Comparison of ENCODE assay signal across 14 cellular contexts in the genomic region with DNA sequence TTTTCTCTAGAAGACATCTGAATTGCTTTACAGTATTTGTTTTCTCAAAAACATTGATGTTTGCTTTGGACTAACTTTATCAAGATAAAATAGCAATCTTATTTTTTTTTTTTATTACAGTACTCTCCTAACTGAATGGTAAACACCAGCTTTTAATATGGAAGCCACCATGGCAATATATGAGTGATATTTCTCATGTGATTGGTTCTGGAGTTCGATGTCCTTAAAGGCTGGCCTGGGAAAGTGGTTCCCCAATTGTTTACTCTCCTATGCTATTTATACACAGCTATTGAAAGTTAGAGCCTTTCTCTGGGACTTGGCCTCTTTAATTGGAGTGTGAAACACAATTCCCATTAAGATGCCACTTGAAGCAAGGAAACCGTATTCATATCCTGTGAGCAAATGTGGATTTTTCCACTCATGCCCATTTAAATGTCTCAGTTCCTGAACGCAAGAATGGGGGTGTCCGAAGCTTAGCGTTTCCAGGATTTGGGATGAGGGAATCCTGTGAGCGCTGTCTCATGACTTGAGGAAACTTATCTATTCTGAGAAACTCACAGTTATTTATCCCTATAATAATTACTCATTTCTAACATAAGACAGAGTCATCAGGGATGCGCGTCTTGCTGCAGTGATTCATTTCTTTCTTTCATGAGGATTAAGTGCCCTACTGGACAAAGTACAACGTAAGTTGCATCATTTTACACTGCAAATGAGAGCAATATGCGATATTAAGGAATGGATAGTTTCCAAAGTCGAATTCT.
DNase-seq lines count a peak whose midpoint lies in the region; ATAC-seq, FAIRE-seq and TF ChIP-seq lines count a peak whose summit lies in the region.
"Had no signal": no experiment of that assay in that cellular context is flagged by ENCODE, and none has a peak within 500 bp of the region (broad histone marks: within the 10 kb centered on the region; RNA-seq: fewer than 3 reads in every experiment).

No MANE protein-coding gene starts in this region.

- no peak for ATAC-seq in Right ventricle myocardium inferior
- ATAC-seq: stimulated activated naive B cell treated with anti-CD40 and anti-IgM and Interleukin-4, amounts not matched to agents 10 μg/mL and 1 μg/mL and 100 μg/mL, for 72 hours had no signal

- POLR2A ChIA-PET in BJ (lab: Charles Lee) = interaction anchor here (0.6 kb wide), 1 partner anchor 9 kb away, joined by 3 read pairs; no protein-coding TSS in a partner anchor

- CTCF ChIA-PET in BJ (lab: Yijun Ruan, JAX) = interaction anchor here (1.0 to 1.5 kb wide), 2 partner anchors 23 to 115 kb away, joined by 3 to 4 read pairs; no protein-coding TSS in a partner anchor

- TF ChIP-seq CTCF in BJ (IDR thresholded peaks at IDR 0.05; ENCODE audit: insufficient read depth, low read depth, low read length) = no peak
- TF ChIP-seq CTCF in LNCaP clone FGC (IDR thresholded peaks at IDR 0.05; ENCODE audit: control insufficient read depth, extremely low read depth, insufficient read depth) = no peak
- no peak for TF ChIP-seq CTCF in bronchial epithelial cell (IDR thresholded peaks at IDR 0.05; ENCODE audit: insufficient read depth, low read length, severe bottlenecking)

- H3K4me3 ChIP-seq in BJ (ENCODE audit: low read depth, low read length) (no peak overlapping the region), LNCaP clone FGC (ENCODE audit: low read depth, low read length) (no peak overlapping the region), bronchial epithelial cell (ENCODE audit: low read depth, low read length) (no peak overlapping the region)

- H3K36me3 ChIP-seq in BJ (ENCODE audit: control insufficient read depth, insufficient read depth, low read length) (no peaks in the 10 kb centered on the region), bronchial epithelial cell (ENCODE audit: control insufficient read depth, insufficient read depth, low read length) (no peaks in the 10 kb centered on the region)
- H3K36me3 ChIP-seq: brain microvascular endothelial cell had no signal

- H3K27me3 ChIP-seq in BJ (ENCODE audit: control insufficient read depth, insufficient read depth, low read length) (no peaks in the 10 kb centered on the region), bronchial epithelial cell (ENCODE audit: control insufficient read depth, insufficient read depth, low read length) (no peaks in the 10 kb centered on the region)
- H3K27me3 ChIP-seq: brain microvascular endothelial cell had no signal

- intact Hi-C loops in Right ventricle myocardium inferior (cut with DNase I) = no loop called here

- DNase-seq in BJ (ENCODE audit: low read depth) (peak; percentile 92), LNCaP clone FGC (ENCODE audit: low read depth) (peak; percentile 78), bronchial epithelial cell (ENCODE audit: low read depth) (peak; percentile 88), mucosa of gallbladder (ENCODE audit: low spot score) (peak; percentile 12), NCI-H524 treated with DMSO at 0.1 percent for 48 hours (lab: John Stamatoyannopoulos, UW) (no peak), GOT3 (lab: John Stamatoyannopoulos, UW) (no peak), NCI-H2196 (lab: John Stamatoyannopoulos, UW; ENCODE audit: unreplicated experiment) (no peak), Right ventricle myocardium inferior (ENCODE audit: missing footprints) (no peak)
- DNase-seq: brain microvascular endothelial cell; CD4-positive, CD25-positive, alpha-beta regulatory T cell; GDM1; KG1; NCI-H187 treated with DMSO at 0.1 percent for 48 hours; stimulated activated naive B cell treated with anti-CD40 and anti-IgM and Interleukin-4, amounts not matched to agents 10 μg/mL and 1 μg/mL and 100 μg/mL, for 72 hours had no signal

- FAIRE-seq in bronchial epithelial cell (lab: Jason Lieb, UNC) = no peak

Comparison
In these comparisons a context has a peak if more than half of its experiments do, and no peak if none do; other contexts are left out.
1. DNase-seq: peak in BJ (single experiment), LNCaP clone FGC (single experiment), bronchial epithelial cell (single experiment) and mucosa of gallbladder (single experiment); none in NCI-H524 treated with DMSO at 0.1 percent for 48 hours (single experiment), GOT3 (single experiment), NCI-H2196 (single experiment) and Right ventricle myocardium inferior (single experiment).